ENCODE assay signal across 10 cellular contexts in genomic region chr3:194397757-194398312, GRCh38. TPM values are rescaled to one million over a fixed set of nuclear protein-coding genes. Genes with fewer than 3 reads are reported as not detected.
DNase-seq lines count a peak whose midpoint lies in the region; ATAC-seq and TF ChIP-seq lines count a peak whose summit lies in the region.
"Had no signal": no experiment of that assay in that cellular context is flagged by ENCODE, and none has a peak within 500 bp of the region (broad histone marks: within the 10 kb centered on the region; RNA-seq: fewer than 3 reads in every experiment).

No MANE protein-coding gene starts in this region.

- H3K4me1 ChIP-seq in aorta (ENCODE audit: control insufficient read depth in 1 of 2, insufficient read depth in 2 of 2, low read length in 2 of 2) (no peaks in the 10 kb centered on the region), uterus (peaks cover 0 to 8% of the 10 kb centered on the region in 2 donors), foreskin keratinocyte (no peaks in the 10 kb centered on the region)

- intact Hi-C loops in aorta (cut with DNase I), result no loop called here
- intact Hi-C loops in head of caudate nucleus (cut with DNase I), result no loop called here
- intact Hi-C loops in uterus (cut with DNase I; ENCODE audit: low total_unique reads), result no loop called here

- no peak for TF ChIP-seq POLR2A in uterus (IDR thresholded peaks at IDR 0.05)

- H3K27ac ChIP-seq in aorta (ENCODE audit: low read depth in 1 of 2, low read length in 2 of 2), result no peak overlapping the region
- H3K27ac ChIP-seq in uterus, result no peak overlapping the region
- no peak overlapping the region for H3K27ac ChIP-seq in foreskin keratinocyte

- no peak overlapping the region for H3K4me3 ChIP-seq in aorta (ENCODE audit: low read length in 2 of 2)
- peak overlapping the region in 1 of 2 donors; percentile 2 for H3K4me3 ChIP-seq in uterus

- WGBS in aorta, 2 donors, result 2 to 3% methylated on average over 38 of the region's 38 CpGs

- H3K36me3 ChIP-seq in aorta (ENCODE audit: control insufficient read depth in 1 of 2, insufficient read depth in 2 of 2, low read length in 1 of 2) (no peaks in the 10 kb centered on the region), uterus (no peaks in the 10 kb centered on the region)

- DNase-seq in stimulated activated CD4-positive, alpha-beta T cell treated with anti-CD3 and anti-CD28 coated beads, Interleukin-15, amount 100 ng/mL, for 24 hours, result peak; percentile 46
- DNase-seq in stimulated activated CD4-positive, alpha-beta T cell treated with anti-CD3 and anti-CD28 coated beads, Interleukin-4, amount 100 ng/mL, for 24 hours, result no peak
- DNase-seq in astrocyte of the hippocampus (ENCODE audit: low read depth, low spot score) (peak; percentile 40), lung microvascular endothelial cell (ENCODE audit: low read depth in 2 of 2) (peak; percentile 30 to 31), aorta (no peak), head of caudate nucleus (no peak), uterus (no peak), foreskin keratinocyte (no peak)

- H3K9me3 ChIP-seq in aorta (ENCODE audit: control insufficient read depth, low read length) (no peaks in the 10 kb centered on the region), uterus (no peaks in the 10 kb centered on the region)

- ATAC-seq in aorta (ENCODE audit: low FRiP score) (peak; percentile 58), foreskin keratinocyte (no peak)

- no peaks in the 10 kb centered on the region for H3K27me3 ChIP-seq in aorta (ENCODE audit: control insufficient read depth in 1 of 2, insufficient read depth in 2 of 2, low read length in 1 of 2)
- no peaks in the 10 kb centered on the region for H3K27me3 ChIP-seq in uterus
- H3K27me3 ChIP-seq in foreskin keratinocyte, result peaks cover 49% of the 10 kb centered on the region

- TF ChIP-seq CTCF in uterus (IDR thresholded peaks at IDR 0.05) (no peak), foreskin keratinocyte (conservative IDR thresholded peaks at IDR 0.05) (no peak)

RNA-seq across cellular contexts. Expression of gene GP5, which starts 1.2 kb away (rescaled TPM):
- total RNA-seq in lung microvascular endothelial cell (under 0.01 and 0.20 TPM in 2 replicates), aorta (under 1 TPM; 0.19 to 0.33 TPM), uterus (under 1 TPM in 2 of 4 donors, not detected in 2; 0.24 to 0.41 TPM), foreskin keratinocyte (not detected in 2 replicates)
- polyA plus RNA-seq in aorta (under 1 TPM in 1 of 2 donors, not detected in 1; 0.15 TPM), foreskin keratinocyte (not detected in 2 replicates)
- total RNA-seq: Daoy, epithelial cell of proximal tubule had no signal

RNA-seq across cellular contexts. Expression of gene LRRC15, which starts 28.3 kb away (rescaled TPM):
- total RNA-seq in lung microvascular endothelial cell, result 0.20 and 0.22 TPM in 2 replicates
- under 1 TPM; 0.06 to 0.54 TPM for total RNA-seq in aorta
- polyA plus RNA-seq in aorta, result not detected
- under 1 TPM in 2 of 4 donors, not detected in 2; under 0.01 to 0.59 TPM for total RNA-seq in uterus
- not detected in 2 replicates for total RNA-seq in foreskin keratinocyte
- not detected in 2 replicates for polyA plus RNA-seq in foreskin keratinocyte
- total RNA-seq: epithelial cell of proximal tubule had no signal

RNA-seq across cellular contexts. Expression of gene CPN2, which starts 46.7 kb away (rescaled TPM):
- total RNA-seq in lung microvascular endothelial cell (not detected in 2 replicates), aorta (not detected), uterus (under 1 TPM in 1 of 4 donors, not detected in 3; 0.15 TPM), foreskin keratinocyte (not detected in 2 replicates)
- polyA plus RNA-seq in aorta (not detected), foreskin keratinocyte (not detected in 2 replicates)
- total RNA-seq: Daoy, epithelial cell of proximal tubule had no signal

Comparison
In these comparisons a context has a peak if more than half of its experiments do, and no peak if none do; other contexts are left out.
1. DNase-seq: peak in stimulated activated CD4-positive, alpha-beta T cell treated with anti-CD3 and anti-CD28 coated beads, Interleukin-15, amount 100 ng/mL, for 24 hours (single experiment), astrocyte of the hippocampus (single experiment) and lung microvascular endothelial cell (2 of 2); none in stimulated activated CD4-positive, alpha-beta T cell treated with anti-CD3 and anti-CD28 coated beads, Interleukin-4, amount 100 ng/mL, for 24 hours (single experiment), aorta (0 of 2), head of caudate nucleus (0 of 42), uterus (0 of 2) and foreskin keratinocyte (0 of 2).